18 cellular contexts compared by ENCODE assay signal in the genomic region with DNA sequence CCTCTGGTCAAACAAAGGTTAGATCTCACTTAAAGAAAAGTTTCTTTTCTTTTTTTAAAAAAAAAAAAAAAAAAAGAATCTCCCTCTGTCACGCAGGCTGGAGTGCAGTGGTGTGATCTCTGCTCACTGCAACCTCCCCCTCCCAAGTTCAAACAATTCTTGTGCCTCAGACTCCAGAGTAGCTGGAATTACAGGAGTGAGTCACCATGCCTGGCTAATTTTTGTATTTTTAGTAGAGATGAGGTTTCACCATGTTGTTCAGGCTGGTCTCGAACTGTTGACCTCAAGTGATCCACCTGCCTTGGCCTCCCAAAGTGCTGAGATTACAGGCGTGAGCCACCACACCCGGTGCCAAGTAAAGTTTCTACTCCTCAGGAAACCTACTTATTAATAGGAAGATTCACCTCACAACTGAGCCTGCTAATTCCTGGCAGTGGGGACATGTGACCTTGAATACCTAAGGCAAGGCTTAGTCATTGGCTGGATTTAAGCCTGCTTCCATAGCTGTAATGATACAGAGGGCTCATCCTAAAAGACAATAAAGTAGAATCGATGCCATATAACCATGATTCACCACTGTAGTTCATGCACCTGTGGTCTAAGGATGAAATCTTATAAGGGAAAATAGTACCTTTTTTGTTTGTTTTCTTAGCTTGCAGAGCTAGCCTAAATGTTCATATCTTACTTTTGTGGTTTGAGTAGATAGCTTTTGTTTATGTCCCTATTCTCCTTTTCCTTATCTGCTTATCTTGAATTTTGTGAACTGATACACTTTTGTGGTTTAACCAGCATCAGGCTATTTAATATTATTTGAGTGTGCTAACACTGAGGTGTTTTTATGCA. TPM values are rescaled to one million over a fixed set of nuclear protein-coding genes. Genes with fewer than 3 reads are reported as not detected.
DNase-seq lines count a peak whose midpoint lies in the region; ATAC-seq and TF ChIP-seq lines count a peak whose summit lies in the region.
"Had no signal": no experiment of that assay in that cellular context is flagged by ENCODE, and none has a peak within 500 bp of the region (broad histone marks: within the 10 kb centered on the region; RNA-seq: fewer than 3 reads in every experiment).

No MANE protein-coding gene starts in this region.

- peak overlapping the region; percentile 13 for H3K4me2 ChIP-seq in OCI-LY3 (ENCODE audit: low read length)
- no peak overlapping the region for H3K4me2 ChIP-seq in fibroblast of lung (ENCODE audit: extremely low read depth, insufficient read depth, low read length)

- H3K4me1 ChIP-seq in OCI-LY3 (ENCODE audit: low read length) (peaks cover 12% of the 10 kb centered on the region), fibroblast of lung (ENCODE audit: control insufficient read depth, extremely low read depth, insufficient read depth, low read length) (peaks cover 3% of the 10 kb centered on the region)
- H3K4me1 ChIP-seq: pancreas had no signal

- H3K27ac ChIP-seq in OCI-LY3 (ENCODE audit: low read length) = no peak overlapping the region
- no peak overlapping the region for H3K27ac ChIP-seq in fibroblast of lung (ENCODE audit: insufficient read depth, low read length)
- H3K27ac ChIP-seq: pancreas had no signal

- no peaks in the 10 kb centered on the region for H3K36me3 ChIP-seq in OCI-LY3 (replicated peaks; ENCODE audit: low read depth, low read length)
- H3K36me3 ChIP-seq in fibroblast of lung (ENCODE audit: control insufficient read depth, insufficient read depth, low read length) = no peaks in the 10 kb centered on the region
- H3K36me3 ChIP-seq: pancreas had no signal

- no peak overlapping the region for H3K9ac ChIP-seq in OCI-LY3 (ENCODE audit: low read length)
- H3K9ac ChIP-seq in fibroblast of lung (ENCODE audit: insufficient read depth, low read length) = no peak overlapping the region

- H3K9me3 ChIP-seq in OCI-LY3 (ENCODE audit: insufficient read depth, low read length) (no peaks in the 10 kb centered on the region), fibroblast of lung (ENCODE audit: control insufficient read depth, insufficient read depth, low read depth, low read length) (no peaks in the 10 kb centered on the region)
- H3K9me3 ChIP-seq: mucosa of descending colon, pancreas had no signal

- in situ Hi-C loops in Caki2 (cut with HindIII; ENCODE audit: low pct_unique_long_range_greater_than_20kb, low sequenced_read_pairs) = no loop called here

- peaks cover 40% of the 10 kb centered on the region for H3K27me3 ChIP-seq in OCI-LY3 (ENCODE audit: low read depth, low read length)
- no peaks in the 10 kb centered on the region for H3K27me3 ChIP-seq in fibroblast of lung (ENCODE audit: control insufficient read depth, insufficient read depth, low read length)

- no peak for ATAC-seq in GM21737 (IDR thresholded peaks at IDR 0.05; ENCODE audit: unreplicated experiment)
- no peak for ATAC-seq in HG03442 (IDR thresholded peaks at IDR 0.05; ENCODE audit: unreplicated experiment)
- ATAC-seq: effector memory CD8-positive, alpha-beta T cell; K562; mucosa of descending colon; pancreas had no signal

- H3K79me2 ChIP-seq in OCI-LY3 (ENCODE audit: low read length) (no peaks in the 10 kb centered on the region), fibroblast of lung (ENCODE audit: control insufficient read depth, insufficient read depth, low read length) (no peaks in the 10 kb centered on the region)

- no peaks in the 10 kb centered on the region for H4K20me1 ChIP-seq in OCI-LY3 (ENCODE audit: insufficient read depth, low read length)
- no peaks in the 10 kb centered on the region for H4K20me1 ChIP-seq in fibroblast of lung (ENCODE audit: control insufficient read depth, extremely low read depth, insufficient read depth, low read length)

- no peak overlapping the region for H3K4me3 ChIP-seq in OCI-LY3 (ENCODE audit: low read length)
- H3K4me3 ChIP-seq in fibroblast of lung (replicated peaks in 1 of 4; ENCODE audit: control extremely low read depth in 1 of 4, insufficient read depth in 1 of 4, low read depth in 3 of 4, low read length in 4 of 4) = no peak overlapping the region
- H3K4me3 ChIP-seq: K562, mucosa of descending colon, pancreas had no signal

- H2AFZ ChIP-seq in OCI-LY3 (ENCODE audit: low read depth, low read length) (no peak overlapping the region), fibroblast of lung (ENCODE audit: low read length) (no peak overlapping the region)

- TF ChIP-seq CTCF in OCI-LY3 (IDR thresholded peaks at IDR 0.05; ENCODE audit: low read depth, low read length) (no peak), fibroblast of lung (conservative IDR thresholded peaks at IDR 0.05 in 1 of 2, IDR thresholded peaks at IDR 0.05 in 1 of 2; ENCODE audit: low read depth in 1 of 2, low read length in 2 of 2) (no peak)

- DNase-seq in Caki2 (ENCODE audit: low read depth) (peak; percentile 11), H4 (ENCODE audit: low spot score) (peak; percentile 32), fibroblast of lung (ENCODE audit: low read depth in 2 of 2) (peak; percentile 31 to 68), NCI-H146 (lab: John Stamatoyannopoulos, UW) (no peak), nucleus accumbens (lab: John Stamatoyannopoulos, UW) (no peak)
- DNase-seq: activated gamma-delta T cell treated with Interleukin-2 at 50 U/mL for 16 hours; effector memory CD8-positive, alpha-beta T cell; islet precursor cell; mucosa of descending colon; NCI-H1694; NCI-H748 treated with DMSO at 0.1 percent for 48 hours; pancreas; SHP77 treated with DMSO at 0.1 percent for 48 hours; substantia nigra had no signal

RNA-seq across cellular contexts. Expression of a gene that starts 24.8 kb away (rescaled TPM):
- 8.9 and 15.0 TPM in 2 replicates for total RNA-seq in Caki2 (2014; rRNA removed; shearing (Covaris generic); ENCODE audit: low replicate concordance)
- total RNA-seq in H4 (2014; rRNA removed; shearing (Covaris generic)) = 6.5 and 13.0 TPM in 2 replicates
- total RNA-seq in fibroblast of lung = 58.6 and 68.4 TPM in 2 replicates
- 18.7 and 26.9 TPM in 2 replicates for polyA plus RNA-seq in fibroblast of lung
- 10.4 and 14.7 TPM in 2 replicates for polyA plus RNA-seq in fibroblast of lung (2012)
- 99.4 and 111 TPM in 2 replicates for polyA minus RNA-seq in fibroblast of lung (ENCODE audit: low replicate concordance)
- polyA plus RNA-seq: K562 had no signal

Comparison
In these comparisons a context has a peak if more than half of its experiments do, and no peak if none do; other contexts are left out.
1. DNase-seq: peak in Caki2 (single experiment), H4 (single experiment) and fibroblast of lung (2 of 2); none in NCI-H146 (single experiment) and nucleus accumbens (0 of 56).